In the genomic region with DNA sequence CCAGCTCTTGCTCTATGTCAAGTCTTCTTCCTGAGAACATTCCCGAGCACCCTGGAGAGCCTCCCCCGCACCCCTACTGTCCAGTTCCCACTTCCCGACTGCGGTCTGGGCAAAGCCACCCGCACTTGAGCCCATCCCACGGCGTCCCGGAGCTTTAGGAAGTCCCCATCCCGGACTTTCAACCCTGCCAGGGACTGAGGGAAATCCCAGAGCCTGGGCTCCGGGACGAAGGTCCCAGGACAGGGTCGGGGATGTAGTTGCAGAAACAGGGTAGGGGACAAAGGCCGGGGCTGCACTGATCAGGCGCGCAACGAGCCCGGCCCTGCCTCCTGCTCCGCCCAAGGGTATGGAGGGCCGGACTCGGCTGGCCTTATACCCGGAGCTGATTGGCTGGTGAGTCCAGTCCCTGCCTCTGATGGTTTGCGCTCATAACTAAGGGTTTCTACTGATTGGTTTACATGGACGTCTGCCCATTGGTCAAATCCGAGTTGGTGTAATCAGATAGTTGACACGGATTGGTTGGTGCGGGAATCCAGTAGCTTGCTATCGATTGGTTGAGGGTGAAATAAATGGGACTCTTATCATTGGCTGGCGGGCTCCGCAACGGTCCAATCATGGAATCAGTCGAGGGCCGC, we compare ENCODE assay signal across 8 cellular contexts. TPM values are rescaled to one million over a fixed set of nuclear protein-coding genes. Genes with fewer than 3 reads are reported as not detected.
A peak's percentile ranks its signal among the peaks of the same experiment; 100 is the strongest.
DNase-seq lines count a peak whose midpoint lies in the region; ATAC-seq and TF ChIP-seq lines count a peak whose summit lies in the region.

No MANE protein-coding gene starts in this region.

- H3K36me3 Mint-ChIP-seq in activated CD4-positive, alpha-beta T cell treated with anti-CD3 and anti-CD28 coated beads, Interleukin-2, amount 10 ng/mL, durations not matched to agents 24 days and 14 days (ENCODE audit: low read depth): peaks cover 8% of the 10 kb centered on the region

- H3K27ac ChIP-seq in colonic mucosa: peak overlapping the region; percentile 96
- H3K27ac ChIP-seq in layer of hippocampus (ENCODE audit: low read depth, low read length): peak overlapping the region; percentile 97

- intact Hi-C loops in activated CD4-positive, alpha-beta T cell treated with anti-CD3 and anti-CD28 coated beads, Interleukin-2, amount 10 ng/mL, durations not matched to agents 24 days and 14 days (cut with micrococcal nuclease): loop anchor here (1.0 to 5.0 kb wide), 5 partner anchors 14 to 380 kb away; a partner anchor contains a TSS
- intact Hi-C loops in colonic mucosa (cut with DNase I): no loop called here

- H3K36me3 ChIP-seq in BJ (ENCODE audit: control insufficient read depth, insufficient read depth, low read length) (no peaks in the 10 kb centered on the region), colonic mucosa (peaks cover 6% of the 10 kb centered on the region)

- ATAC-seq in HG03457 (IDR thresholded peaks at IDR 0.05; ENCODE audit: unreplicated experiment): peak; percentile 77

- H3K4me1 Mint-ChIP-seq in activated CD4-positive, alpha-beta T cell treated with anti-CD3 and anti-CD28 coated beads, Interleukin-2, amount 10 ng/mL, durations not matched to agents 24 days and 14 days: peaks cover 21% of the 10 kb centered on the region

- peaks cover 16% of the 10 kb centered on the region for H3K4me1 ChIP-seq in colonic mucosa

- DNase-seq in BJ (ENCODE audit: low read depth) (peak; percentile 100), GM19240 (ENCODE audit: insufficient read length, low spot score) (peak; percentile 80), NCI-H524 (lab: John Stamatoyannopoulos, UW) (peak; percentile 100), colonic mucosa (peak; percentile 97)
- DNase-seq in activated CD4-positive, alpha-beta T cell treated with anti-CD3 and anti-CD28 coated beads, Interleukin-2, amount 10 ng/mL, durations not matched to agents 24 days and 14 days: peak; percentile 98
- peak; percentile 68 to 88 (median 80) for DNase-seq in stimulated activated CD4-positive, alpha-beta T cell treated with anti-CD3 and anti-CD28 coated beads, Interleukin-1b, Interleukin-23, amount 100 ng/mL, for 24 hours (ENCODE audit: low read depth in 4 of 4, low spot score in 1 of 4)

- CTCF ChIA-PET in BJ (lab: Yijun Ruan, JAX): interaction anchor here (0.8 to 4.1 kb wide), 5 partner anchors 10 to 294 kb away, joined by 3 to 47 read pairs (median 5); a partner anchor contains a TSS

- H3K27me3 ChIP-seq in BJ (ENCODE audit: control insufficient read depth, insufficient read depth, low read length) (no peaks in the 10 kb centered on the region), colonic mucosa (no peaks in the 10 kb centered on the region), layer of hippocampus (ENCODE audit: control insufficient read depth, insufficient read depth, low read length) (no peaks in the 10 kb centered on the region)

- H3K27me3 Mint-ChIP-seq in activated CD4-positive, alpha-beta T cell treated with anti-CD3 and anti-CD28 coated beads, Interleukin-2, amount 10 ng/mL, durations not matched to agents 24 days and 14 days: no peaks in the 10 kb centered on the region

- H3K4me3 Mint-ChIP-seq in activated CD4-positive, alpha-beta T cell treated with anti-CD3 and anti-CD28 coated beads, Interleukin-2, amount 10 ng/mL, durations not matched to agents 24 days and 14 days: peak overlapping the region; percentile 93

- peak overlapping the region; percentile 95 for H3K27ac Mint-ChIP-seq in activated CD4-positive, alpha-beta T cell treated with anti-CD3 and anti-CD28 coated beads, Interleukin-2, amount 10 ng/mL, durations not matched to agents 24 days and 14 days

- no peaks in the 10 kb centered on the region for H3K9me3 Mint-ChIP-seq in activated CD4-positive, alpha-beta T cell treated with anti-CD3 and anti-CD28 coated beads, Interleukin-2, amount 10 ng/mL, durations not matched to agents 24 days and 14 days

- TF ChIP-seq CTCF in BJ (IDR thresholded peaks at IDR 0.05; ENCODE audit: insufficient read depth, low read depth, low read length) (no peak), colonic mucosa (IDR thresholded peaks at IDR 0.05) (no peak)

- H3K4me3 ChIP-seq in BJ (ENCODE audit: low read depth, low read length) (peak overlapping the region; percentile 64), colonic mucosa (peak overlapping the region; percentile 45)

- no peaks in the 10 kb centered on the region for H3K9me3 ChIP-seq in colonic mucosa

- peak overlapping the region; percentile 68 to 87 for H3K9ac ChIP-seq in colonic mucosa (ENCODE audit: low read depth in 2 of 2, low read length in 2 of 2)

- POLR2A ChIA-PET in BJ (lab: Charles Lee): interaction anchor here (0.8 to 1.1 kb wide), 2 partner anchors 11 to 15 kb away, joined by 3 to 4 read pairs; no protein-coding TSS in a partner anchor

RNA-seq across cellular contexts. Expression of a gene that starts 0.8 kb away (rescaled TPM):
- polyA plus RNA-seq in BJ (2011; rRNA removed): 4.9 and 5.3 TPM in 2 replicates
- polyA minus RNA-seq in BJ (2011; rRNA and poly(A)+ RNA removed): 4.7 and 5.8 TPM in 2 replicates
- total RNA-seq in activated CD4-positive, alpha-beta T cell treated with anti-CD3 and anti-CD28 coated beads, Interleukin-2, amount 10 ng/mL, durations not matched to agents 24 days and 14 days: 20.6 and 21.0 TPM in 2 replicates
- total RNA-seq in colonic mucosa: 10 to 100 TPM; 38.0 to 63.2 TPM

RNA-seq across cellular contexts. Expression of a gene that starts 3.9 kb away (rescaled TPM):
- 5.6 and 7.8 TPM in 2 replicates for polyA plus RNA-seq in BJ (2011; rRNA removed)
- 1.7 and 4.6 TPM in 2 replicates for polyA minus RNA-seq in BJ (2011; rRNA and poly(A)+ RNA removed)
- total RNA-seq in activated CD4-positive, alpha-beta T cell treated with anti-CD3 and anti-CD28 coated beads, Interleukin-2, amount 10 ng/mL, durations not matched to agents 24 days and 14 days: 14.2 and 16.8 TPM in 2 replicates
- 100 to 1,000 TPM; 197 to 218 TPM for total RNA-seq in colonic mucosa

RNA-seq across cellular contexts. Expression of a gene that starts 38.1 kb away (rescaled TPM):
- 3.9 and 11.9 TPM in 2 replicates for polyA plus RNA-seq in BJ (2011; rRNA removed)
- polyA minus RNA-seq in BJ (2011; rRNA and poly(A)+ RNA removed): 6.0 and 6.2 TPM in 2 replicates
- total RNA-seq in activated CD4-positive, alpha-beta T cell treated with anti-CD3 and anti-CD28 coated beads, Interleukin-2, amount 10 ng/mL, durations not matched to agents 24 days and 14 days: 44.2 and 44.3 TPM in 2 replicates
- total RNA-seq in colonic mucosa: 1 to 10 TPM in 1 of 2 donors, under 1 TPM in 1; 0.98 to 2.4 TPM

RNA-seq across cellular contexts. Expression of a gene that starts 40.3 kb away (rescaled TPM):
- not detected in 2 replicates for polyA plus RNA-seq in BJ (2011; rRNA removed)
- polyA minus RNA-seq in BJ (2011; rRNA and poly(A)+ RNA removed): not detected in 2 replicates
- total RNA-seq in activated CD4-positive, alpha-beta T cell treated with anti-CD3 and anti-CD28 coated beads, Interleukin-2, amount 10 ng/mL, durations not matched to agents 24 days and 14 days: 13.3 and 14.0 TPM in 2 replicates
- total RNA-seq in colonic mucosa: under 1 TPM in 1 of 2 donors, not detected in 1; 0.74 TPM

RNA-seq across cellular contexts. Expression of a gene that starts 57.8 kb away (rescaled TPM):
- polyA plus RNA-seq in BJ (2011; rRNA removed): 52.2 and 89.4 TPM in 2 replicates
- polyA minus RNA-seq in BJ (2011; rRNA and poly(A)+ RNA removed): 34.5 and 38.8 TPM in 2 replicates
- total RNA-seq in activated CD4-positive, alpha-beta T cell treated with anti-CD3 and anti-CD28 coated beads, Interleukin-2, amount 10 ng/mL, durations not matched to agents 24 days and 14 days: 53.8 and 56.8 TPM in 2 replicates
- total RNA-seq in colonic mucosa: 10 to 100 TPM; 54.0 to 66.6 TPM

Comparison
In these comparisons a context has a peak if more than half of its experiments do, and no peak if none do; other contexts are left out.
1. Peak in every context shown above with its lines: DNase-seq, ATAC-seq, H3K4me3 ChIP-seq and H3K27ac ChIP-seq.
2. RNA of a gene that starts 3.9 kb away (total RNA-seq): 197 to 218 TPM in colonic mucosa; 14.2 to 16.8 TPM in activated CD4-positive, alpha-beta T cell treated with anti-CD3 and anti-CD28 coated beads, Interleukin-2, amount 10 ng/mL, durations not matched to agents 24 days and 14 days; every median in the first group is over 10 times any median in the second.
3. RNA of a gene that starts 38.1 kb away (total RNA-seq): 44.2 to 44.3 TPM in activated CD4-positive, alpha-beta T cell treated with anti-CD3 and anti-CD28 coated beads, Interleukin-2, amount 10 ng/mL, durations not matched to agents 24 days and 14 days; 0.98 to 2.4 TPM in colonic mucosa; every median in the first group is over 10 times any median in the second.